Comparison of ENCODE assay signal across 9 cellular contexts in the genomic region with DNA sequence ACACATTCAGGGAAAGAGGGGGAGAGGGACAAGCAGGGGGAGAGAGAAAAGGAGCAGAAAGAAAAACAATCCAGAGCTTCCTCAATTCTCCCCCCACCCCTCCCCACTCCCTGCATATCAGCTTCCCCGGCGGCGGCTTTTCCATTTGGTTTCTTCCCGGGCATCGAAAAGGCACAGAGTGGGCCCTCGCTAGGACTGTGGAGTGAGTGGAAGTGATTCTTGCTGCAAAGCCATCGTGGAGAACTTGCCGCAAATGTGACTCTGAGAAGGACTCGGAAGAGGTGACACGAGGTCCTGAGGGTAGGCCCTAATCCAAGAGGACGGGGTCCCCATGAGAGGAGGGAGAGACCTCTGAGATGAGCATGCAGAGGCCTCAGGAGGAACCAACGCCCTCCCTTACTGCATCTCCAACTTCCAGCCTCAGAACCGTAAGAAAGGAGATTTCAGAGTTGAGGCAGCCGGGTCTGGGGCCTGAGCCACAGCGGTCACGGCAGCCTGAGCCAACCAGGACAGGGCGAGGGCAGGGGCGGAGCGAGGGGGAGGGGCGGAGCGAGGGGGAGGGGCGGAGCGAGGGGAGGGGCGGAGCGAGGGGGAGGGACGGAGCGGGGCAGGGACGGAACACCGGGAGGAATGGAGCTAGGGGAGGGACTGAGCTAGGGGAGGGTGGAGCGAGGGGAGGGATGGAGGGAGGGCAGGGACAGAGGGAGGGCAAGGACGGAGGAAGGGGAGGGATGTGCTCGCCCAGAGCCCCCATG. TPM values are rescaled to one million over a fixed set of nuclear protein-coding genes. Genes with fewer than 3 reads are reported as not detected.
A peak's percentile ranks its signal among the peaks of the same experiment; 100 is the strongest.
DNase-seq lines count a peak whose midpoint lies in the region; ATAC-seq and TF ChIP-seq lines count a peak whose summit lies in the region.
"Had no signal": no experiment of that assay in that cellular context is flagged by ENCODE, and none has a peak within 500 bp of the region (broad histone marks: within the 10 kb centered on the region; RNA-seq: fewer than 3 reads in every experiment).

No MANE protein-coding gene starts in this region.

- H3K4me3 ChIP-seq in HUES6 (ENCODE audit: low read depth, low read length) (peak overlapping the region; percentile 11; the same call in 1 of the 2 replicates), body of pancreas (no peak overlapping the region), spleen (no peak overlapping the region), brain microvascular endothelial cell (ENCODE audit: low read depth, low read length) (no peak overlapping the region)
- H3K4me3 ChIP-seq: suprapubic skin had no signal

- TF ChIP-seq POLR2A in body of pancreas (IDR thresholded peaks at IDR 0.05) (no peak), spleen (IDR thresholded peaks at IDR 0.05) (no peak)

- peak in 2 of 4 donors; percentile 53 to 57 for DNase-seq in body of pancreas
- DNase-seq in iris pigment epithelial cell (ENCODE audit: low read depth), result peak; percentile 39
- peak; percentile 18 for DNase-seq in spleen
- no peak for DNase-seq in GOT3 (lab: John Stamatoyannopoulos, UW)
- DNase-seq in brain microvascular endothelial cell, result no peak
- DNase-seq in NAMALWA (ENCODE audit: low spot score), result no peak

- ATAC-seq in body of pancreas, result peak; percentile 71
- ATAC-seq: activated T-helper 17 cell treated with anti-CD3 and anti-CD28 coated beads, Interleukin-2, amount 50 U/mL, for 72 hours had no signal

- in situ Hi-C loops in brain microvascular endothelial cell (cut with HindIII; ENCODE audit: low pct_ligation_motif_present, low sequenced_read_pairs), result no loop called here

- peaks cover 9% of the 10 kb centered on the region for H3K36me3 ChIP-seq in HUES6 (ENCODE audit: control insufficient read depth, insufficient read depth, low read length)
- peaks cover 0 to 10% of the 10 kb centered on the region in 2 donors for H3K36me3 ChIP-seq in body of pancreas (replicated peaks in 1 of 2; ENCODE audit: insufficient read depth in 1 of 2, low read depth in 2 of 2)
- H3K36me3 ChIP-seq in spleen, result peaks cover 0 to 31% (median 17%) of the 10 kb centered on the region in 6 donors
- no peaks in the 10 kb centered on the region for H3K36me3 ChIP-seq in brain microvascular endothelial cell (replicated peaks)

- H3K27ac ChIP-seq in HUES6 (ENCODE audit: low read depth, low read length), result no peak overlapping the region
- peak overlapping the region in 1 of 4 donors; percentile 14 for H3K27ac ChIP-seq in body of pancreas
- no peak overlapping the region for H3K27ac ChIP-seq in spleen
- no peak overlapping the region for H3K27ac ChIP-seq in brain microvascular endothelial cell
- H3K27ac ChIP-seq: suprapubic skin had no signal

- H3K27me3 ChIP-seq in HUES6 (ENCODE audit: control insufficient read depth, insufficient read depth, low read length), result no peaks in the 10 kb centered on the region
- no peaks in the 10 kb centered on the region for H3K27me3 ChIP-seq in body of pancreas
- H3K27me3 ChIP-seq in spleen (replicated peaks in 1 of 7), result peaks cover 0 to 9% (median 0%) of the 10 kb centered on the region in 7 donors
- no peaks in the 10 kb centered on the region for H3K27me3 ChIP-seq in brain microvascular endothelial cell (replicated peaks)
- H3K27me3 ChIP-seq: suprapubic skin had no signal

- WGBS in body of pancreas, 2 donors, result 57 to 62% methylated on average over 20 to 32 of the region's 32 CpGs
- WGBS in spleen, 5 donors, result 50 to 90% (median 86%) methylated on average over 27 to 32 of the region's 32 CpGs

- H3K4me1 ChIP-seq in HUES6 (ENCODE audit: control insufficient read depth, insufficient read depth, low read length) (peaks cover 3% of the 10 kb centered on the region), body of pancreas (peaks cover 22% of the 10 kb centered on the region), spleen (no peaks in the 10 kb centered on the region)

- no peak overlapping the region for H3K9ac ChIP-seq in HUES6 (ENCODE audit: low read length)

- TF ChIP-seq CTCF in body of pancreas (IDR thresholded peaks at IDR 0.05) (no peak), spleen (IDR thresholded peaks at IDR 0.05 in 8 of 11, conservative IDR thresholded peaks at IDR 0.05 in 3 of 11) (no peak), brain microvascular endothelial cell (IDR thresholded peaks at IDR 0.05; ENCODE audit: low read depth, low read length, missing control alignments) (no peak)

- 0 out of 2 replicates have a peak, but pooled peaks cover 2% of the 10 kb centered on the region for H3K9me3 ChIP-seq in HUES6 (ENCODE audit: control insufficient read depth, insufficient read depth, low read depth, low read length)
- no peaks in the 10 kb centered on the region for H3K9me3 ChIP-seq in body of pancreas
- peaks cover 0 to 3% (median 0%) of the 10 kb centered on the region in 8 donors for H3K9me3 ChIP-seq in spleen
- H3K9me3 ChIP-seq: suprapubic skin had no signal

- intact Hi-C loops in body of pancreas (cut with DNase I) (no loop called here), spleen (cut with DNase I; ENCODE audit: low total_unique reads) (no loop called here)

RNA-seq across cellular contexts. Expression of a gene that starts 21.2 kb away (rescaled TPM):
- 10 to 100 TPM; 20.2 to 61.0 TPM for total RNA-seq in body of pancreas
- total RNA-seq in spleen, result 1 to 10 TPM; 1.0 to 4.5 (median 3.1) TPM
- 1 to 10 TPM; 1.3 to 1.5 (median 1.5) TPM for polyA plus RNA-seq in spleen

Comparison
In these comparisons a context has a peak if more than half of its experiments do, and no peak if none do; other contexts are left out.
1. DNase-seq: peak in iris pigment epithelial cell (single experiment) and spleen (single experiment); none in GOT3 (single experiment), brain microvascular endothelial cell (single experiment) and NAMALWA (single experiment).